1 cellular context compared by ENCODE assay signal in genomic region chr12:65434737-65435136, GRCh38.
TF ChIP-seq lines count a peak whose summit lies in the region.

No MANE protein-coding gene starts in this region.

TF ChIP-seq in IMR-90, 13 proteins besides CTCF, POLR2A, EP300 and RAD21 (continued from another document):
- TF ChIP-seq, protein P1, sequence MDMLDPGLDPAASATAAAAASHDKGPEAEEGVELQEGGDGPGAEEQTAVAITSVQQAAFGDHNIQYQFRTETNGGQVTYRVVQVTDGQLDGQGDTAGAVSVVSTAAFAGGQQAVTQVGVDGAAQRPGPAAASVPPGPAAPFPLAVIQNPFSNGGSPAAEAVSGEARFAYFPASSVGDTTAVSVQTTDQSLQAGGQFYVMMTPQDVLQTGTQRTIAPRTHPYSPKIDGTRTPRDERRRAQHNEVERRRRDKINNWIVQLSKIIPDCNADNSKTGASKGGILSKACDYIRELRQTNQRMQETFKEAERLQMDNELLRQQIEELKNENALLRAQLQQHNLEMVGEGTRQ (IDR thresholded peaks at IDR 0.05; ENCODE audit: low read depth, low read length): no peak
- TF ChIP-seq CHD1 (IDR thresholded peaks at IDR 0.05; ENCODE audit: low read depth, low read length): no peak
- no peak for TF ChIP-seq SMC3 (IDR thresholded peaks at IDR 0.05; ENCODE audit: low read depth, low read length)
- TF ChIP-seq MXI1 (IDR thresholded peaks at IDR 0.05; ENCODE audit: borderline replicate concordance, low read depth, low read length): no peak
- TF ChIP-seq FOS (IDR thresholded peaks at IDR 0.05; ENCODE audit: low read depth, low read length): no peak
- no peak for TF ChIP-seq RCOR1 (IDR thresholded peaks at IDR 0.05; ENCODE audit: insufficient replicate concordance, low read length)
- TF ChIP-seq MAFK (IDR thresholded peaks at IDR 0.05; ENCODE audit: low read depth, low read length): no peak
